In genomic region chr13:108155185-108156106, GRCh38 we compare ENCODE assay signal across 8 cellular contexts. TPM values are rescaled to one million over a fixed set of nuclear protein-coding genes. Genes with fewer than 3 reads are reported as not detected.
A peak's percentile ranks its signal among the peaks of the same experiment; 100 is the strongest.
DNase-seq lines count a peak whose midpoint lies in the region; ATAC-seq lines count a peak whose summit lies in the region.

No MANE protein-coding gene starts in this region.

- POLR2A ChIA-PET in activated CD4-positive, alpha-beta memory T cell treated with anti-CD3 and anti-CD28 coated beads for 36 hours (lab: Charles Lee): no interaction called here

- no peak overlapping the region for H3K9ac ChIP-seq in mucosa of rectum (ENCODE audit: low read depth in 1 of 2, low read length in 2 of 2)

- peaks cover 0 to 13% of the 10 kb centered on the region in 2 donors for H3K4me1 ChIP-seq in mucosa of rectum (ENCODE audit: control insufficient read depth in 2 of 2, insufficient read depth in 2 of 2, low read length in 2 of 2)

- peak; percentile 69 for ATAC-seq in HG02678 (IDR thresholded peaks at IDR 0.05; ENCODE audit: unreplicated experiment)
- no peak for ATAC-seq in effector memory CD8-positive, alpha-beta T cell (replicated peaks)

- H3K27ac Mint-ChIP-seq in activated CD4-positive, alpha-beta memory T cell treated with anti-CD3 and anti-CD28 coated beads for 36 hours: no peak overlapping the region
- H3K27ac Mint-ChIP-seq in effector memory CD8-positive, alpha-beta T cell: no peak overlapping the region

- intact Hi-C loops in activated CD4-positive, alpha-beta memory T cell treated with anti-CD3 and anti-CD28 coated beads for 36 hours (cut with micrococcal nuclease): loop anchor here (1.0 kb wide), 1 partner anchor 944 kb away; no protein-coding TSS in a partner anchor

- H3K27me3 Mint-ChIP-seq in activated CD4-positive, alpha-beta memory T cell treated with anti-CD3 and anti-CD28 coated beads for 36 hours: peaks cover 10% of the 10 kb centered on the region
- H3K27me3 Mint-ChIP-seq in effector memory CD8-positive, alpha-beta T cell: peaks cover 19 to 24% of the 10 kb centered on the region in 2 donors

- H3K4me1 Mint-ChIP-seq in activated CD4-positive, alpha-beta memory T cell treated with anti-CD3 and anti-CD28 coated beads for 36 hours (ENCODE audit: low read depth): no peaks in the 10 kb centered on the region
- H3K4me1 Mint-ChIP-seq in effector memory CD8-positive, alpha-beta T cell (ENCODE audit: low read depth in 2 of 2): no peaks in the 10 kb centered on the region

- H3K36me3 ChIP-seq in mucosa of rectum (ENCODE audit: control insufficient read depth in 2 of 2, insufficient read depth in 2 of 2, low read length in 2 of 2): no peaks in the 10 kb centered on the region

- no peaks in the 10 kb centered on the region for H3K36me3 Mint-ChIP-seq in activated CD4-positive, alpha-beta memory T cell treated with anti-CD3 and anti-CD28 coated beads for 36 hours
- no peaks in the 10 kb centered on the region for H3K36me3 Mint-ChIP-seq in effector memory CD8-positive, alpha-beta T cell (ENCODE audit: insufficient read depth)

- CTCF ChIA-PET in activated CD4-positive, alpha-beta memory T cell treated with anti-CD3 and anti-CD28 coated beads for 36 hours (lab: Charles Lee): interaction anchor here (0.6 to 3.7 kb wide), 24 partner anchors 8 to 952 kb away, joined by 3 to 32 read pairs (median 4); no protein-coding TSS in a partner anchor

- no peak overlapping the region for H3K4me3 Mint-ChIP-seq in activated CD4-positive, alpha-beta memory T cell treated with anti-CD3 and anti-CD28 coated beads for 36 hours
- H3K4me3 Mint-ChIP-seq in effector memory CD8-positive, alpha-beta T cell: no peak overlapping the region

- peaks cover 2% of the 10 kb centered on the region for H3K9me3 Mint-ChIP-seq in activated CD4-positive, alpha-beta memory T cell treated with anti-CD3 and anti-CD28 coated beads for 36 hours
- H3K9me3 Mint-ChIP-seq in effector memory CD8-positive, alpha-beta T cell: no peaks in the 10 kb centered on the region

- peak overlapping the region; percentile 61 for H3K4me3 ChIP-seq in mucosa of rectum (ENCODE audit: low read length in 2 of 2)

- DNase-seq in GM03348 (ENCODE audit: low spot score) (peak; percentile 55), NCI-H2227 treated with DMSO at 0.1 percent for 48 hours (lab: John Stamatoyannopoulos, UW) (peak; percentile 59), GF-D8 (lab: John Stamatoyannopoulos, UW) (no peak)
- peak; percentile 64 for DNase-seq in activated CD4-positive, alpha-beta memory T cell treated with anti-CD3 and anti-CD28 coated beads for 36 hours
- peak; percentile 27 to 39 (median 39) for DNase-seq in effector memory CD8-positive, alpha-beta T cell
- peak; percentile 11 to 32 for DNase-seq in stimulated activated CD8-positive, alpha-beta memory T cell treated with anti-CD3 and anti-CD28 coated beads, Interleukin-7, amount 100 ng/mL, for 1 hour (ENCODE audit: low read depth in 2 of 2)

- no peaks in the 10 kb centered on the region for H3K27me3 ChIP-seq in mucosa of rectum (ENCODE audit: control insufficient read depth in 2 of 2, insufficient read depth in 2 of 2, low read length in 2 of 2)

- peak overlapping the region; percentile 66 to 81 for H3K27ac ChIP-seq in mucosa of rectum (ENCODE audit: low read depth in 2 of 2, low read length in 2 of 2)

- peaks cover 0 to 7% of the 10 kb centered on the region in 2 donors for H3K9me3 ChIP-seq in mucosa of rectum (ENCODE audit: control insufficient read depth in 2 of 2, low read length in 2 of 2)

RNA-seq across cellular contexts. Expression of gene LIG4, which starts 59.9 kb away (rescaled TPM):
- total RNA-seq in activated CD4-positive, alpha-beta memory T cell treated with anti-CD3 and anti-CD28 coated beads for 36 hours: 1 to 10 TPM; 6.6 to 7.2 TPM
